In the genomic region with DNA sequence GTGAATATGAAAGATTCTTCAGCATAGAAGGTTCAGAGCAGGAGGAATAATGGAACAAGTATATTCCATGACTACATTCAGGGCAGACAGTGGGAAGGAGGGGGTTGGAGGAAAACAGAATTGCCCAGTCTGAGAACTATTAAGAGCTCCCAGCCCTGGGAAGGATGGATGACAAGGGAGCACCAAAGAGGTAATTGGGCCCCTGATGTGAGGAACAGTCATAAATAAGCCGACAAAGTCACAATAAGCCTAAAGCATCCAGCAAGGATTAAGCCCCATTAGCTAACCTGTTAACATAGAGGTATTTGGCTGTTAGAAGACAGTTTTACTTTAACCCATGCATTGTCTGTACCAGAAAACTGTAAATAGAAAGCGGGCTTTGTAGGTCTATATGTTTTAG, we compare ENCODE assay signal across 1 cellular context.
TF ChIP-seq lines count a peak whose summit lies in the region.

No MANE protein-coding gene starts in this region.

TF ChIP-seq in WTC11, 78 proteins besides CTCF, POLR2A, EP300 and RAD21 (continued from another document):
- TF ChIP-seq, protein P1, sequence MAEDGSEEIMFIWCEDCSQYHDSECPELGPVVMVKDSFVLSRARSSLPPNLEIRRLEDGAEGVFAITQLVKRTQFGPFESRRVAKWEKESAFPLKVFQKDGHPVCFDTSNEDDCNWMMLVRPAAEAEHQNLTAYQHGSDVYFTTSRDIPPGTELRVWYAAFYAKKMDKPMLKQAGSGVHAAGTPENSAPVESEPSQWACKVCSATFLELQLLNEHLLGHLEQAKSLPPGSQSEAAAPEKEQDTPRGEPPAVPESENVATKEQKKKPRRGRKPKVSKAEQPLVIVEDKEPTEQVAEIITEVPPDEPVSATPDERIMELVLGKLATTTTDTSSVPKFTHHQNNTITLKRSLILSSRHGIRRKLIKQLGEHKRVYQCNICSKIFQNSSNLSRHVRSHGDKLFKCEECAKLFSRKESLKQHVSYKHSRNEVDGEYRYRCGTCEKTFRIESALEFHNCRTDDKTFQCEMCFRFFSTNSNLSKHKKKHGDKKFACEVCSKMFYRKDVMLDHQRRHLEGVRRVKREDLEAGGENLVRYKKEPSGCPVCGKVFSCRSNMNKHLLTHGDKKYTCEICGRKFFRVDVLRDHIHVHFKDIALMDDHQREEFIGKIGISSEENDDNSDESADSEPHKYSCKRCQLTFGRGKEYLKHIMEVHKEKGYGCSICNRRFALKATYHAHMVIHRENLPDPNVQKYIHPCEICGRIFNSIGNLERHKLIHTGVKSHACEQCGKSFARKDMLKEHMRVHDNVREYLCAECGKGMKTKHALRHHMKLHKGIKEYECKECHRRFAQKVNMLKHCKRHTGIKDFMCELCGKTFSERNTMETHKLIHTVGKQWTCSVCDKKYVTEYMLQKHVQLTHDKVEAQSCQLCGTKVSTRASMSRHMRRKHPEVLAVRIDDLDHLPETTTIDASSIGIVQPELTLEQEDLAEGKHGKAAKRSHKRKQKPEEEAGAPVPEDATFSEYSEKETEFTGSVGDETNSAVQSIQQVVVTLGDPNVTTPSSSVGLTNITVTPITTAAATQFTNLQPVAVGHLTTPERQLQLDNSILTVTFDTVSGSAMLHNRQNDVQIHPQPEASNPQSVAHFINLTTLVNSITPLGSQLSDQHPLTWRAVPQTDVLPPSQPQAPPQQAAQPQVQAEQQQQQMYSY (CRISPR knock-in tag; IDR thresholded peaks at IDR 0.05) = no peak
- TF ChIP-seq, protein P2, sequence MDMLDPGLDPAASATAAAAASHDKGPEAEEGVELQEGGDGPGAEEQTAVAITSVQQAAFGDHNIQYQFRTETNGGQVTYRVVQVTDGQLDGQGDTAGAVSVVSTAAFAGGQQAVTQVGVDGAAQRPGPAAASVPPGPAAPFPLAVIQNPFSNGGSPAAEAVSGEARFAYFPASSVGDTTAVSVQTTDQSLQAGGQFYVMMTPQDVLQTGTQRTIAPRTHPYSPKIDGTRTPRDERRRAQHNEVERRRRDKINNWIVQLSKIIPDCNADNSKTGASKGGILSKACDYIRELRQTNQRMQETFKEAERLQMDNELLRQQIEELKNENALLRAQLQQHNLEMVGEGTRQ (CRISPR knock-in tag; IDR thresholded peaks at IDR 0.05) = no peak
- TF ChIP-seq FOXK1 (CRISPR knock-in tag; IDR thresholded peaks at IDR 0.05) = no peak
- TF ChIP-seq ZNF425 (CRISPR knock-in tag; conservative IDR thresholded peaks at IDR 0.05) = no peak
- no peak for TF ChIP-seq PREB (CRISPR knock-in tag; IDR thresholded peaks at IDR 0.05; ENCODE audit: borderline replicate concordance)
- no peak for TF ChIP-seq ERG (CRISPR knock-in tag; IDR thresholded peaks at IDR 0.05)
- no peak for TF ChIP-seq ZNF671 (CRISPR knock-in tag; IDR thresholded peaks at IDR 0.05)
